ENCODE assay signal across 1 cellular context in genomic region chr1:187605736-187606135, GRCh38.
TF ChIP-seq lines count a peak whose summit lies in the region.

No MANE protein-coding gene starts in this region.

TF ChIP-seq in H1, 55 proteins besides CTCF, POLR2A, EP300 and RAD21 (continued from another document):
- TF ChIP-seq ATF3 (IDR thresholded peaks at IDR 0.05; ENCODE audit: insufficient read depth, low read depth, low read length) (no peak), JUND (IDR thresholded peaks at IDR 0.05; ENCODE audit: low read length) (no peak), POU5F1 (IDR thresholded peaks at IDR 0.05; ENCODE audit: low read depth, low read length) (no peak), FOSL1 (IDR thresholded peaks at IDR 0.05; ENCODE audit: insufficient read depth, low read depth, low read length) (no peak), GTF2F1 (IDR thresholded peaks at IDR 0.05; ENCODE audit: borderline replicate concordance, low read depth, low read length) (no peak), POLR2AphosphoS5 (IDR thresholded peaks at IDR 0.05; ENCODE audit: low read depth, low read length) (no peak), TCF12 (IDR thresholded peaks at IDR 0.05; ENCODE audit: low read depth, low read length) (no peak), TAF1 (IDR thresholded peaks at IDR 0.05; ENCODE audit: low read depth, low read length) (no peak), EZH2 (IDR thresholded peaks at IDR 0.05; ENCODE audit: low read depth, low read length, severe bottlenecking) (no peak), CHD1 (IDR thresholded peaks at IDR 0.05; ENCODE audit: low read depth, low read length) (no peak)
